9 cellular contexts compared by ENCODE assay signal in the genomic region with DNA sequence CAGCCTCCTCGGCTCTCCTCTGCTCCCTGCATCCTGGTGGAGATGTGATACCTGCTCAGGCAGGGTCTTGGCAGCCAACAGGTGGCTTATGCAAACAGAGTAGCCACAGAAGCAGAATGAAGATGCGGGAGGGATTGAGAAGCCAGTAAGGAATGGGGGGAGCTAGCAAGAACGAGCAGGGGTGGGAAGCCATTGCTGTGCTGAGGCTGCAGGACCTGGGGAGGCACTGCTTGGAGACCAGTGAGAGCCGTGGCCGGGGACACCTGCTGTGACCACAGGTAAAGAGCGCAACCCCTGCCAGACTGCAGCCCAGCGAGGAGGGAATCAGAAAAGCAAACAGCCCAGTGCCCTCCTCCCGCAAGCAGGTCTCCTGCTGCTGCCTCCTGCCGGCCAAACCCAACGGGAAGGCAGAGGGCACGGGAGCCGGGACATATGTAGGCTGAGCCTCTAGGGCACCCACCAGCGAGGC. TPM values are rescaled to one million over a fixed set of nuclear protein-coding genes. Genes with fewer than 3 reads are reported as not detected.
DNase-seq lines count a peak whose midpoint lies in the region; ATAC-seq, FAIRE-seq and TF ChIP-seq lines count a peak whose summit lies in the region.
"Had no signal": no experiment of that assay in that cellular context is flagged by ENCODE, and none has a peak within 500 bp of the region (broad histone marks: within the 10 kb centered on the region; RNA-seq: fewer than 3 reads in every experiment).

No MANE protein-coding gene starts in this region.

- no peak overlapping the region for H3K4me3 Mint-ChIP-seq in HFFc6
- H3K4me3 Mint-ChIP-seq in activated naive CD4-positive, alpha-beta T cell treated with anti-CD3 and anti-CD28 coated beads for 36 hours, result no peak overlapping the region
- no peak overlapping the region for H3K4me3 Mint-ChIP-seq in stimulated activated memory B cell treated with anti-CD40 and anti-IgM and Interleukin-4, amounts not matched to agents 10 μg/mL and 1 μg/mL and 100 μg/mL, for 72 hours

- CTCF ChIA-PET in activated naive CD4-positive, alpha-beta T cell treated with anti-CD3 and anti-CD28 coated beads for 36 hours (lab: Charles Lee), result interaction anchor here (0.7 kb wide), 1 partner anchor 28 kb away, joined by 4 read pairs; no protein-coding TSS in a partner anchor
- CTCF ChIA-PET in HepG2 (lab: Yijun Ruan, JAX; ENCODE audit: low intra/inter-chr PET ratio, low total read pairs), result interaction anchor here (5.6 kb wide), 1 partner anchor 832 kb away, joined by 56 read pairs; no protein-coding TSS in a partner anchor

- no peak overlapping the region for H2AFZ ChIP-seq in HepG2 (ENCODE audit: low read length)

- H4K20me1 ChIP-seq in HepG2 (ENCODE audit: insufficient read depth, low read length), result no peaks in the 10 kb centered on the region

- WGBS in HepG2 (ENCODE audit: low lambda C conversion rate), result 11% methylated on average over 4 of the region's 13 CpGs

- H3K9me3 ChIP-seq in HepG2 (ENCODE audit: low read length), result no peaks in the 10 kb centered on the region
- H3K9me3 ChIP-seq: thyroid gland had no signal

- no peaks in the 10 kb centered on the region for H3K9me3 Mint-ChIP-seq in HFFc6
- no peaks in the 10 kb centered on the region for H3K9me3 Mint-ChIP-seq in activated naive CD4-positive, alpha-beta T cell treated with anti-CD3 and anti-CD28 coated beads for 36 hours
- no peaks in the 10 kb centered on the region for H3K9me3 Mint-ChIP-seq in stimulated activated memory B cell treated with anti-CD40 and anti-IgM and Interleukin-4, amounts not matched to agents 10 μg/mL and 1 μg/mL and 100 μg/mL, for 72 hours

- H3K27ac ChIP-seq in HepG2 (ENCODE audit: extremely low read length, insufficient read depth, low read length), result no peak overlapping the region
- H3K27ac ChIP-seq: thyroid gland had no signal

- no peaks in the 10 kb centered on the region for H3K4me1 ChIP-seq in HepG2 (ENCODE audit: insufficient read depth, low read length)
- H3K4me1 ChIP-seq: thyroid gland had no signal

- no peaks in the 10 kb centered on the region for H3K36me3 ChIP-seq in HepG2 (replicated peaks in 1 of 2; ENCODE audit: control insufficient read depth in 1 of 2, insufficient read depth in 2 of 2, low read length in 2 of 2)
- H3K36me3 ChIP-seq: thyroid gland had no signal

- no peak for TF ChIP-seq EP300 in HepG2 (IDR thresholded peaks at IDR 0.05; ENCODE audit: low read depth in 2 of 2, low read length in 2 of 2)
- no peak for TF ChIP-seq EP300 in HepG2 (CRISPR knock-in tag; IDR thresholded peaks at IDR 0.05; ENCODE audit: borderline replicate concordance)

- TF ChIP-seq CTCF in HFFc6 (IDR thresholded peaks at IDR 0.05), result peak; percentile 55; the same call in 1 of the 2 replicates
- peak; percentile 71 for TF ChIP-seq CTCF in HepG2 (CRISPR knock-in tag; IDR thresholded peaks at IDR 0.05)

- H3K27me3 ChIP-seq in HepG2 (ENCODE audit: control insufficient read depth in 1 of 2, insufficient read depth in 2 of 2, low read length in 2 of 2), result peaks cover 0 to 28% of the 10 kb centered on the region in 2 experiments; a peak in 2 of 5 replicates
- H3K27me3 ChIP-seq: thyroid gland had no signal

- intact Hi-C loops in activated naive CD4-positive, alpha-beta T cell treated with anti-CD3 and anti-CD28 coated beads for 36 hours (cut with micrococcal nuclease), result loop anchor here (5.0 kb wide), 2 partner anchors 628 to 713 kb away; no protein-coding TSS in a partner anchor
- intact Hi-C loops in HepG2 (cut with micrococcal nuclease; ENCODE audit: unreplicated experiment), result loop anchor here (5.0 kb wide), 1 partner anchor 713 kb away; no protein-coding TSS in a partner anchor

- H3K4me3 ChIP-seq in HepG2 (replicated peaks in 1 of 3; ENCODE audit: insufficient read depth in 1 of 3, low read depth in 2 of 3, low read length in 3 of 3), result no peak overlapping the region
- H3K4me3 ChIP-seq: thyroid gland had no signal

- TF ChIP-seq POLR2A in HepG2 (IDR thresholded peaks at IDR 0.05; ENCODE audit: insufficient read depth in 1 of 2, low read depth in 2 of 2, low read length in 2 of 2), result no peak

- no peak for TF ChIP-seq RAD21 in HepG2 (CRISPR knock-in tag; IDR thresholded peaks at IDR 0.05)

- H3K27ac Mint-ChIP-seq in HFFc6, result no peak overlapping the region
- no peak overlapping the region for H3K27ac Mint-ChIP-seq in activated naive CD4-positive, alpha-beta T cell treated with anti-CD3 and anti-CD28 coated beads for 36 hours
- no peak overlapping the region for H3K27ac Mint-ChIP-seq in stimulated activated memory B cell treated with anti-CD40 and anti-IgM and Interleukin-4, amounts not matched to agents 10 μg/mL and 1 μg/mL and 100 μg/mL, for 72 hours

- no peak overlapping the region for H3K4me2 ChIP-seq in HepG2 (ENCODE audit: low read depth, low read length)

- ATAC-seq in HepG2, result peak; percentile 67
- no peak for ATAC-seq in GM21381 (IDR thresholded peaks at IDR 0.05; ENCODE audit: unreplicated experiment)
- ATAC-seq in GM21529 (IDR thresholded peaks at IDR 0.05; ENCODE audit: unreplicated experiment), result no peak
- ATAC-seq in stimulated activated memory B cell treated with anti-CD40 and anti-IgM and Interleukin-4, amounts not matched to agents 10 μg/mL and 1 μg/mL and 100 μg/mL, for 72 hours, result no peak
- no peak for ATAC-seq in GM21447 (IDR thresholded peaks at IDR 0.05; ENCODE audit: unreplicated experiment)

- H3K27me3 Mint-ChIP-seq in HFFc6 (ENCODE audit: insufficient read depth), result peaks cover 35% of the 10 kb centered on the region
- peaks cover 6% of the 10 kb centered on the region for H3K27me3 Mint-ChIP-seq in activated naive CD4-positive, alpha-beta T cell treated with anti-CD3 and anti-CD28 coated beads for 36 hours (ENCODE audit: low read depth)
- peaks cover 40% of the 10 kb centered on the region for H3K27me3 Mint-ChIP-seq in stimulated activated memory B cell treated with anti-CD40 and anti-IgM and Interleukin-4, amounts not matched to agents 10 μg/mL and 1 μg/mL and 100 μg/mL, for 72 hours

- H3K9ac ChIP-seq in HepG2 (ENCODE audit: insufficient read depth, low read depth, low read length), result no peak overlapping the region

- in situ Hi-C loops in HepG2 (cut with HindIII; ENCODE audit: extremely low pct_ligation_motif_present, low pct_unique_long_range_greater_than_20kb), result loop anchor here (5.0 to 25.0 kb wide), 2 partner anchors 708 to 833 kb away; no protein-coding TSS in a partner anchor

- peaks cover 7% of the 10 kb centered on the region for H3K4me1 Mint-ChIP-seq in HFFc6 (ENCODE audit: low read depth)
- H3K4me1 Mint-ChIP-seq in activated naive CD4-positive, alpha-beta T cell treated with anti-CD3 and anti-CD28 coated beads for 36 hours (ENCODE audit: low read depth), result no peaks in the 10 kb centered on the region
- H3K4me1 Mint-ChIP-seq in stimulated activated memory B cell treated with anti-CD40 and anti-IgM and Interleukin-4, amounts not matched to agents 10 μg/mL and 1 μg/mL and 100 μg/mL, for 72 hours, result peaks cover 15% of the 10 kb centered on the region

- no peaks in the 10 kb centered on the region for H3K36me3 Mint-ChIP-seq in HFFc6 (ENCODE audit: low read depth)
- no peaks in the 10 kb centered on the region for H3K36me3 Mint-ChIP-seq in activated naive CD4-positive, alpha-beta T cell treated with anti-CD3 and anti-CD28 coated beads for 36 hours (ENCODE audit: low read depth)
- no peaks in the 10 kb centered on the region for H3K36me3 Mint-ChIP-seq in stimulated activated memory B cell treated with anti-CD40 and anti-IgM and Interleukin-4, amounts not matched to agents 10 μg/mL and 1 μg/mL and 100 μg/mL, for 72 hours

- H3K79me2 ChIP-seq in HepG2 (ENCODE audit: insufficient read depth, low read length), result no peaks in the 10 kb centered on the region

- no peak for FAIRE-seq in HepG2 (lab: Jason Lieb, UNC)

- DNase-seq in COLO668 (lab: John Stamatoyannopoulos, UW; ENCODE audit: unreplicated experiment), result peak; percentile 44
- DNase-seq in HFFc6, result no peak
- DNase-seq in activated naive CD4-positive, alpha-beta T cell treated with anti-CD3 and anti-CD28 coated beads for 36 hours, result peak; percentile 52
- DNase-seq in HepG2 (ENCODE audit: low spot score), result no peak
- DNase-seq: thyroid gland had no signal

- no TSS peak for BruUV-seq in HepG2 (replicated peaks; lab: Mats Ljungman, UMichigan)

- POLR2A ChIA-PET in HepG2 (lab: Yijun Ruan, JAX), result no interaction called here

RNA-seq across cellular contexts. Expression of a gene that starts 14.7 kb away (rescaled TPM):
- not detected for total RNA-seq in HFFc6 (2021; fragmentation: NEBNext Ultra II Directional; extraction: Animal tissue kit (Norgen Biotek cat#: 25700))
- total RNA-seq in activated naive CD4-positive, alpha-beta T cell treated with anti-CD3 and anti-CD28 coated beads for 36 hours, result not detected
- not detected in 2 replicates for total RNA-seq in HepG2 (2016; rRNA removed; fragmentation: Illumina TruSeq; extraction: Trizol)
- not detected in 2 replicates for total RNA-seq in HepG2 (2016; cell fraction: cytosol; rRNA removed; fragmentation: Illumina TruSeq; extraction: Trizol; ENCODE audit: low read depth)
- total RNA-seq in HepG2 (2016; cell fraction: insoluble cytoplasmic fraction; rRNA removed; fragmentation: Illumina TruSeq; extraction: Trizol), result not detected in 2 replicates
- total RNA-seq in HepG2 (2016; cell fraction: membrane; rRNA removed; fragmentation: Illumina TruSeq; extraction: Trizol), result not detected in 2 replicates
- total RNA-seq in HepG2 (2016; cell fraction: nucleus; rRNA removed; fragmentation: Illumina TruSeq; extraction: Trizol), result not detected in 2 replicates
- polyA plus RNA-seq in HepG2 (2011; rRNA removed), result not detected in 2 replicates
- polyA plus RNA-seq in HepG2 (2011; cell fraction: cytosol; rRNA removed), result not detected in 2 replicates
- not detected in 2 replicates for polyA plus RNA-seq in HepG2 (2011; cell fraction: nucleus; rRNA removed)
- not detected in 2 replicates for polyA plus RNA-seq in HepG2 (2012)
- not detected in 2 replicates for polyA plus RNA-seq in HepG2 (2016; cell fraction: cytosol; fragmentation: Illumina TruSeq; extraction: Trizol; ENCODE audit: low read depth)
- not detected in 2 replicates for polyA plus RNA-seq in HepG2 (2016; cell fraction: insoluble cytoplasmic fraction; fragmentation: Illumina TruSeq; extraction: Trizol; ENCODE audit: low read depth)
- polyA plus RNA-seq in HepG2 (2016; cell fraction: membrane; fragmentation: Illumina TruSeq; extraction: Trizol; ENCODE audit: low read depth), result not detected in 2 replicates
- not detected in 2 replicates for polyA plus RNA-seq in HepG2 (2016; cell fraction: nucleus; fragmentation: Illumina TruSeq; extraction: Trizol; ENCODE audit: insufficient read depth, low read depth)
- not detected in 2 replicates for polyA minus RNA-seq in HepG2 (2011; rRNA and poly(A)+ RNA removed; ENCODE audit: low replicate concordance)
- not detected in 2 replicates for polyA minus RNA-seq in HepG2 (2011; cell fraction: cytosol; rRNA and poly(A)+ RNA removed)
- polyA minus RNA-seq in HepG2 (2011; cell fraction: nucleus; rRNA and poly(A)+ RNA removed), result not detected in 2 replicates
- total RNA-seq: thyroid gland had no signal

RNA-seq across cellular contexts. Expression of a gene that starts 24.0 kb away (rescaled TPM):
- 10 to 100 TPM; 17.0 to 42.5 (median 38.7) TPM for total RNA-seq in HFFc6 (2021; fragmentation: NEBNext Ultra II Directional; extraction: Animal tissue kit (Norgen Biotek cat#: 25700))
- 10 to 100 TPM; 18.1 to 19.0 TPM for total RNA-seq in activated naive CD4-positive, alpha-beta T cell treated with anti-CD3 and anti-CD28 coated beads for 36 hours
- 30.3 and 33.8 TPM in 2 replicates for total RNA-seq in HepG2 (2016; rRNA removed; fragmentation: Illumina TruSeq; extraction: Trizol)
- 7.8 and 9.5 TPM in 2 replicates for total RNA-seq in HepG2 (2016; cell fraction: cytosol; rRNA removed; fragmentation: Illumina TruSeq; extraction: Trizol; ENCODE audit: low read depth)
- total RNA-seq in HepG2 (2016; cell fraction: insoluble cytoplasmic fraction; rRNA removed; fragmentation: Illumina TruSeq; extraction: Trizol), result 29.3 and 34.9 TPM in 2 replicates
- 14.8 and 15.2 TPM in 2 replicates for total RNA-seq in HepG2 (2016; cell fraction: membrane; rRNA removed; fragmentation: Illumina TruSeq; extraction: Trizol)
- 14.4 and 16.9 TPM in 2 replicates for total RNA-seq in HepG2 (2016; cell fraction: nucleus; rRNA removed; fragmentation: Illumina TruSeq; extraction: Trizol)
- 10.9 and 15.6 TPM in 2 replicates for polyA plus RNA-seq in HepG2 (2011; rRNA removed)
- polyA plus RNA-seq in HepG2 (2011; cell fraction: cytosol; rRNA removed), result 7.9 and 16.3 TPM in 2 replicates
- 10.1 and 14.2 TPM in 2 replicates for polyA plus RNA-seq in HepG2 (2011; cell fraction: nucleus; rRNA removed)
- 3.0 and 7.2 TPM in 2 replicates for polyA plus RNA-seq in HepG2 (2012)
- polyA plus RNA-seq in HepG2 (2016; cell fraction: cytosol; fragmentation: Illumina TruSeq; extraction: Trizol; ENCODE audit: low read depth), result 8.3 and 8.8 TPM in 2 replicates
- 36.2 and 37.7 TPM in 2 replicates for polyA plus RNA-seq in HepG2 (2016; cell fraction: insoluble cytoplasmic fraction; fragmentation: Illumina TruSeq; extraction: Trizol; ENCODE audit: low read depth)
- 12.6 and 13.0 TPM in 2 replicates for polyA plus RNA-seq in HepG2 (2016; cell fraction: membrane; fragmentation: Illumina TruSeq; extraction: Trizol; ENCODE audit: low read depth)
- 23.4 and 26.5 TPM in 2 replicates for polyA plus RNA-seq in HepG2 (2016; cell fraction: nucleus; fragmentation: Illumina TruSeq; extraction: Trizol; ENCODE audit: insufficient read depth, low read depth)
- 10.1 and 24.0 TPM in 2 replicates for polyA minus RNA-seq in HepG2 (2011; rRNA and poly(A)+ RNA removed; ENCODE audit: low replicate concordance)
- polyA minus RNA-seq in HepG2 (2011; cell fraction: cytosol; rRNA and poly(A)+ RNA removed), result 3.4 and 4.2 TPM in 2 replicates
- 2.9 and 4.1 TPM in 2 replicates for polyA minus RNA-seq in HepG2 (2011; cell fraction: nucleus; rRNA and poly(A)+ RNA removed)
- total RNA-seq: thyroid gland had no signal

Comparison
In these comparisons a context has a peak if more than half of its experiments do, and no peak if none do; other contexts are left out.
1. DNase-seq: peak in COLO668 (single experiment) and activated naive CD4-positive, alpha-beta T cell treated with anti-CD3 and anti-CD28 coated beads for 36 hours (single experiment); none in HFFc6 (single experiment) and HepG2 (single experiment).